In genomic region chr10:95500649-95501048, GRCh38 we compare ENCODE assay signal across 15 cellular contexts.
DNase-seq lines count a peak whose midpoint lies in the region; ATAC-seq and TF ChIP-seq lines count a peak whose summit lies in the region.
"Had no signal": no experiment of that assay in that cellular context is flagged by ENCODE, and none has a peak within 500 bp of the region (broad histone marks: within the 10 kb centered on the region; RNA-seq: fewer than 3 reads in every experiment).

No MANE protein-coding gene starts in this region.

- intact Hi-C loops in ascending aorta (cut with DNase I): no loop called here

- no peaks in the 10 kb centered on the region for H3K27me3 Mint-ChIP-seq in nephron (ENCODE audit: low read depth)

- peak overlapping the region; percentile 11 to 16 (median 14) for H3K27ac Mint-ChIP-seq in nephron

- H3K27ac ChIP-seq in ascending aorta: peak overlapping the region; percentile 88 to 92
- H3K27ac ChIP-seq: KMS-11 had no signal

- peak; percentile 35 for DNase-seq in NCI-H2107 treated with DMSO at 0.1 percent for 48 hours (lab: John Stamatoyannopoulos, UW; ENCODE audit: unreplicated experiment)
- no peak for DNase-seq in NCI-H2107 (lab: John Stamatoyannopoulos, UW)
- peak; percentile 18 for DNase-seq in GM12865 (ENCODE audit: low read depth)
- DNase-seq in ascending aorta (ENCODE audit: low spot score in 2 of 2): peak in 1 of 2 donors; percentile 60
- DNase-seq in NCI-H748 (lab: John Stamatoyannopoulos, UW; ENCODE audit: unreplicated experiment): no peak
- DNase-seq in RPMI8226: no peak
- DNase-seq: amygdala, DND-41, foreskin melanocyte, NCI-H1092 treated with DMSO at 0.1 percent for 48 hours, NCI-H774 had no signal

- no peak overlapping the region for H3K4me3 Mint-ChIP-seq in nephron

- no peak overlapping the region for H3K4me3 ChIP-seq in GM12865 (ENCODE audit: low read depth, low read length)
- H3K4me3 ChIP-seq in ascending aorta: peak overlapping the region; percentile 27 to 30
- H3K4me3 ChIP-seq: skin epidermis had no signal

- no peaks in the 10 kb centered on the region for H3K27me3 ChIP-seq in ascending aorta

- no peaks in the 10 kb centered on the region for H3K36me3 Mint-ChIP-seq in nephron (ENCODE audit: low read depth)

- H3K4me1 ChIP-seq in ascending aorta: peaks cover 23 to 80% of the 10 kb centered on the region in 2 donors

- H3K9me3 ChIP-seq in ascending aorta: no peaks in the 10 kb centered on the region

- TF ChIP-seq CTCF in GM12865 (IDR thresholded peaks at IDR 0.05; ENCODE audit: insufficient read depth, low read depth, low read length, missing control alignments) (no peak), ascending aorta (IDR thresholded peaks at IDR 0.05) (no peak), nephron (IDR thresholded peaks at IDR 0.05; ENCODE audit: unreplicated experiment in 3 of 3) (no peak)

- no peak for ATAC-seq in HG03025 (IDR thresholded peaks at IDR 0.05; ENCODE audit: low FRiP score, unreplicated experiment)

- no peaks in the 10 kb centered on the region for H3K9me3 Mint-ChIP-seq in nephron

- peaks cover 3 to 17% of the 10 kb centered on the region in 2 donors for H3K36me3 ChIP-seq in ascending aorta

- peaks cover 69% of the 10 kb centered on the region for H3K4me1 Mint-ChIP-seq in nephron

Comparison
In these comparisons a context has a peak if more than half of its experiments do, and no peak if none do; other contexts are left out.
1. DNase-seq: peak in NCI-H2107 treated with DMSO at 0.1 percent for 48 hours (single experiment) and GM12865 (single experiment); none in NCI-H2107 (single experiment), NCI-H748 (single experiment) and RPMI8226 (single experiment).